ENCODE assay signal across 33 cellular contexts in genomic region chr4:21011106-21011505, GRCh38.
"Had no signal": no experiment of that assay in that cellular context is flagged by ENCODE, and none has a peak within 500 bp of the region (broad histone marks: within the 10 kb centered on the region; RNA-seq: fewer than 3 reads in every experiment).

No MANE protein-coding gene starts in this region.

- ATAC-seq: activated CD8-positive, alpha-beta T cell treated with anti-CD3 and anti-CD28 coated beads for 36 hours; activated T-cell treated with anti-CD3 and anti-CD28 coated beads, Interleukin-2, amount 50 U/mL, for 72 hours; activated T-helper 17 cell treated with anti-CD3 and anti-CD28 coated beads, Interleukin-2, amount 50 U/mL, for 72 hours; body of pancreas had no signal

- DNase-seq: activated CD4-positive, alpha-beta T cell treated with anti-CD3 and anti-CD28 coated beads, Interleukin-2, amount 10 ng/mL, durations not matched to agents 24 days and 14 days; activated CD4-positive, alpha-beta T cell treated with anti-CD3 and anti-CD28 coated beads, Interleukin-2, amount 50 U/mL, for 4 hours; activated CD8-positive, alpha-beta T cell treated with anti-CD3 and anti-CD28 coated beads for 36 hours; activated gamma-delta T cell; activated naive CD4-positive, alpha-beta T cell treated with Interleukin-2 at 50 U/mL for 16 hours; activated naive CD8-positive, alpha-beta T cell treated with anti-CD3 and anti-CD28 coated beads, Interleukin-2, amount 10 ng/mL, durations not matched to agents 7 days and 5 days; activated T-cell treated with anti-CD3 and anti-CD28 coated beads, Interleukin-2, amount 50 U/mL, for 1 hour; activated T-cell treated with anti-CD3 and anti-CD28 coated beads, Interleukin-2, amount 50 U/mL, for 72 hours; amygdala; body of pancreas; caudate nucleus; Karpas-422; KBM-7; MG63; NCI-H1048; NCI-H1105 treated with DMSO at 0.1 percent for 48 hours; NCI-H1436 treated with DMSO at 0.1 percent for 48 hours; NCI-H1694 treated with DMSO at 0.1 percent for 48 hours; NCI-H2029; NCI-H2107; NCI-H2171; NCI-H510A; NCI-H526; NCI-H748 treated with DMSO at 0.1 percent for 48 hours; NK-92 treated with Interleukin-12 subunit alpha and Interleukin-12 subunit beta, amount 100 ng/mL, for 24 hours; OCI-M1; SHP77; SJCRH30; T1000; WERI-Rb-1 had no signal

- H3K4me3 ChIP-seq: ascending aorta, body of pancreas, MG63, SJCRH30, SK-N-MC had no signal
